18 cellular contexts compared by ENCODE assay signal in genomic region chr3:43102773-43103480, GRCh38. TPM values are rescaled to one million over a fixed set of nuclear protein-coding genes. Genes with fewer than 3 reads are reported as not detected.
A peak's percentile ranks its signal among the peaks of the same experiment; 100 is the strongest.
DNase-seq lines count a peak whose midpoint lies in the region; FAIRE-seq and TF ChIP-seq lines count a peak whose summit lies in the region.
"Had no signal": no experiment of that assay in that cellular context is flagged by ENCODE, and none has a peak within 500 bp of the region (broad histone marks: within the 10 kb centered on the region; RNA-seq: fewer than 3 reads in every experiment).

No MANE protein-coding gene starts in this region.

- H3K27me3 ChIP-seq in left ventricle myocardium inferior (ENCODE audit: low read depth) (no peaks in the 10 kb centered on the region), small intestine (ENCODE audit: control insufficient read depth in 2 of 2, insufficient read depth in 2 of 2, low read length in 2 of 2) (no peaks in the 10 kb centered on the region)
- H3K27me3 ChIP-seq: spleen had no signal

- H3K27ac ChIP-seq in left ventricle myocardium inferior (replicated peaks), result peak overlapping the region; percentile 42
- no peak overlapping the region for H3K27ac ChIP-seq in small intestine (ENCODE audit: low read depth in 1 of 2, low read length in 1 of 2)
- H3K27ac ChIP-seq: spleen had no signal

- 39 to 72% (median 65%) methylated on average over 2 of the region's 2 CpGs for WGBS in small intestine, 3 donors

- H3K4me1 ChIP-seq in left ventricle myocardium inferior, result peaks cover 45% of the 10 kb centered on the region
- H3K4me1 ChIP-seq in small intestine (ENCODE audit: control insufficient read depth in 2 of 2, insufficient read depth in 1 of 2, low read depth in 1 of 2, low read length in 1 of 2), result peaks cover 0 to 7% of the 10 kb centered on the region in 2 donors

- no peak for TF ChIP-seq CTCF in left ventricle myocardium inferior (IDR thresholded peaks at IDR 0.05; ENCODE audit: borderline replicate concordance)

- DNase-seq in NCI-H2107 treated with DMSO at 0.1 percent for 48 hours (lab: John Stamatoyannopoulos, UW; ENCODE audit: unreplicated experiment) (peak; percentile 61), NCI-H2107 (lab: John Stamatoyannopoulos, UW) (no peak), NCI-H345 treated with DMSO at 0.1 percent for 48 hours (lab: John Stamatoyannopoulos, UW; ENCODE audit: unreplicated experiment) (peak; percentile 3), left ventricle myocardium inferior (no peak), small intestine (peak; percentile 9), DMS53 treated with DMSO at 0.1 percent for 48 hours (lab: John Stamatoyannopoulos, UW; ENCODE audit: unreplicated experiment) (no peak), DMS 273 treated with DMSO at 0.1 percent for 48 hours (lab: John Stamatoyannopoulos, UW) (no peak)
- no peak for DNase-seq in stimulated activated CD4-positive, alpha-beta T cell treated with anti-CD3 and anti-CD28 coated beads, Interleukin-15, amount 100 ng/mL, for 24 hours
- DNase-seq: activated CD4-positive, alpha-beta T cell treated with anti-CD3 and anti-CD28 coated beads for 48 hours; DMS53; H7; hypothalamus; kidney; NCI-H1092; NCI-H446 treated with DMSO at 0.1 percent for 48 hours; spleen; trophoblast cell had no signal

- intact Hi-C loops in left ventricle myocardium inferior (cut with micrococcal nuclease), result no loop called here

- FAIRE-seq in small intestine (lab: Jason Lieb, UNC), result no peak
- FAIRE-seq: A204.1, kidney had no signal

- no peaks in the 10 kb centered on the region for H3K36me3 ChIP-seq in left ventricle myocardium inferior
- no peaks in the 10 kb centered on the region for H3K36me3 ChIP-seq in small intestine (ENCODE audit: control insufficient read depth in 2 of 2, insufficient read depth in 2 of 2, low read length in 2 of 2)
- H3K36me3 ChIP-seq: spleen had no signal

- H3K4me3 ChIP-seq in left ventricle myocardium inferior (no peak overlapping the region), small intestine (ENCODE audit: low read depth in 1 of 2, low read length in 2 of 2) (no peak overlapping the region)
- H3K4me3 ChIP-seq: spleen had no signal

- H3K9me3 ChIP-seq in left ventricle myocardium inferior (replicated peaks) (no peaks in the 10 kb centered on the region), small intestine (ENCODE audit: control insufficient read depth, low read depth) (no peaks in the 10 kb centered on the region)
- H3K9me3 ChIP-seq: spleen had no signal

RNA-seq across cellular contexts. Expression of gene POMGNT2, which starts 3.0 kb away (rescaled TPM):
- total RNA-seq in left ventricle myocardium inferior, result 21.7 TPM
- 1 to 10 TPM; 1.3 to 7.7 (median 1.6) TPM for polyA plus RNA-seq in small intestine

Comparison
In these comparisons a context has a peak if more than half of its experiments do, and no peak if none do; other contexts are left out.
1. DNase-seq: peak in NCI-H2107 treated with DMSO at 0.1 percent for 48 hours (single experiment), NCI-H345 treated with DMSO at 0.1 percent for 48 hours (single experiment) and small intestine (single experiment); none in NCI-H2107 (single experiment), left ventricle myocardium inferior (single experiment), stimulated activated CD4-positive, alpha-beta T cell treated with anti-CD3 and anti-CD28 coated beads, Interleukin-15, amount 100 ng/mL, for 24 hours (single experiment), DMS53 treated with DMSO at 0.1 percent for 48 hours (single experiment) and DMS 273 treated with DMSO at 0.1 percent for 48 hours (single experiment).